10 cellular contexts compared by ENCODE assay signal in the genomic region with DNA sequence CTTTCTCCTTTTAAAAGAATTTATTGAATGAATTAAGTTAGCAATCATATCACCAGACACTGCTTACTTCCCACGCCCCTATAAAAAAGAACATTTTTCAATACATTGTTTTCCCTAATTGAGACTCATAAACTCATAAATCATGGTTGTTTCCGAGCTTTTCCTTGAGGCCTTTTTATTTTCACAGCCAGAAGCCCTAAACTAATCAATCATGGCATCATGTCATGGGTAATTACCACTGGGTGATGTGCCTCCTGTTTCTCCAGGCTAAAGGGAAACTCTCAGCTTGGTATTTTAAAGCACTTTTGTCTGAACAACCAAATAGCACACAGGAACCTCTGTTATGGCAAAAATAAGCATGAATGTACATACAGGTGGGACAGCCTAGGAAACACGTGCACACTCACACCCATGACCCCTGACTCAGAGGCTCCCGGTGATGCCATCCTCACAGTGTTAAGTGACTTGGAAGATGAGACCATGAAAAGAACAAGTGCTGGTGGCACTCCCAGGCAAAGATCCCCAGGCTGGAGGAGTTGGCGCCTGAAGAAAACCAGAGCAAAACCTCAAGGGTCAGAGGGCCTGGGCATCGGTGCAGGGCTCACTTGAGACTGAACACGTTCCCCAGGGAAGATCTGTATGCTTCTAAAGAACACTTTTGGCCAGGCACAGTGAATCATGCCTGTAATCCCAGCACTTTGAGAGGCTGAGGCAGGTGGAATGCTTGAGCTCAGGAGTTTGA.
DNase-seq lines count a peak whose midpoint lies in the region; ATAC-seq and TF ChIP-seq lines count a peak whose summit lies in the region.
"Had no signal": no experiment of that assay in that cellular context is flagged by ENCODE, and none has a peak within 500 bp of the region (broad histone marks: within the 10 kb centered on the region; RNA-seq: fewer than 3 reads in every experiment).

No MANE protein-coding gene starts in this region.

- H3K27me3 ChIP-seq in PC-3 (ENCODE audit: low read length) (peaks cover 8% of the 10 kb centered on the region), esophagus muscularis mucosa (no peaks in the 10 kb centered on the region), sigmoid colon (no peaks in the 10 kb centered on the region)

- 56% methylated on average over 7 of the region's 7 CpGs for WGBS in esophagus muscularis mucosa
- WGBS in sigmoid colon, 2 donors = 14 to 46% methylated on average over 7 of the region's 7 CpGs

- peaks cover 14% of the 10 kb centered on the region for H3K4me1 Mint-ChIP-seq in activated CD4-positive, alpha-beta T cell treated with anti-CD3 and anti-CD28 coated beads, Interleukin-2, amount 10 ng/mL, durations not matched to agents 7 days and 5 days

- H3K9me3 Mint-ChIP-seq in activated CD4-positive, alpha-beta T cell treated with anti-CD3 and anti-CD28 coated beads, Interleukin-2, amount 10 ng/mL, durations not matched to agents 7 days and 5 days = no peaks in the 10 kb centered on the region

- peaks cover 4% of the 10 kb centered on the region for H3K27me3 Mint-ChIP-seq in activated CD4-positive, alpha-beta T cell treated with anti-CD3 and anti-CD28 coated beads, Interleukin-2, amount 10 ng/mL, durations not matched to agents 7 days and 5 days

- no peaks in the 10 kb centered on the region for H3F3A ChIP-seq in PC-3 (ENCODE audit: low read length, unreplicated experiment)

- DNase-seq in activated CD4-positive, alpha-beta T cell treated with anti-CD3 and anti-CD28 coated beads, Interleukin-2, amount 10 ng/mL, durations not matched to agents 7 days and 5 days = no peak
- DNase-seq in activated CD4-positive, alpha-beta T cell treated with anti-CD3 and anti-CD28 coated beads for 1 hour = no peak
- DNase-seq in PC-3 (peak; percentile 39), esophagus muscularis mucosa (ENCODE audit: extremely low spot score) (no peak), sigmoid colon (peak; percentile 70), GM03348 (ENCODE audit: low spot score) (no peak), anterior cingulate cortex (lab: John Stamatoyannopoulos, UW) (no peak)
- DNase-seq: activated CD4-positive, CD25-positive, alpha-beta regulatory T cell treated with anti-CD3 and anti-CD28 coated beads, Interleukin-2, amount 50 U/mL, for 72 hours had no signal

- intact Hi-C loops in PC-3 (cut with micrococcal nuclease) (no loop called here), esophagus muscularis mucosa (cut with DNase I) (no loop called here), sigmoid colon (cut with DNase I) (no loop called here)

- H3K9ac ChIP-seq in PC-3 (ENCODE audit: low read length) = no peak overlapping the region

- TF ChIP-seq EP300 in esophagus muscularis mucosa (IDR thresholded peaks at IDR 0.05) (no peak), sigmoid colon (IDR thresholded peaks at IDR 0.05) (no peak)

- no peak overlapping the region for H3K27ac ChIP-seq in PC-3 (ENCODE audit: low read length)
- H3K27ac ChIP-seq in esophagus muscularis mucosa (replicated peaks in 1 of 4) = peak overlapping the region; percentile 70 to 80 (median 72)
- peak overlapping the region; percentile 70 to 76 (median 71) for H3K27ac ChIP-seq in sigmoid colon

- no peaks in the 10 kb centered on the region for H3K9me2 ChIP-seq in PC-3 (replicated peaks; ENCODE audit: low read length)

- TF ChIP-seq CTCF in PC-3 (conservative IDR thresholded peaks at IDR 0.05; ENCODE audit: low read depth, low read length) = no peak
- no peak for TF ChIP-seq CTCF in esophagus muscularis mucosa (IDR thresholded peaks at IDR 0.05)
- TF ChIP-seq CTCF in sigmoid colon (IDR thresholded peaks at IDR 0.05) = no peak

- H3K4me3 Mint-ChIP-seq in activated CD4-positive, alpha-beta T cell treated with anti-CD3 and anti-CD28 coated beads, Interleukin-2, amount 10 ng/mL, durations not matched to agents 7 days and 5 days = no peak overlapping the region

- H3K9me3 ChIP-seq in PC-3 (ENCODE audit: low read length) (no peaks in the 10 kb centered on the region), esophagus muscularis mucosa (no peaks in the 10 kb centered on the region), sigmoid colon (no peaks in the 10 kb centered on the region)

- no peak overlapping the region for H3K4me3 ChIP-seq in PC-3 (ENCODE audit: low read length)
- no peak overlapping the region for H3K4me3 ChIP-seq in esophagus muscularis mucosa
- no peak overlapping the region for H3K4me3 ChIP-seq in sigmoid colon

- H3K36me3 Mint-ChIP-seq in activated CD4-positive, alpha-beta T cell treated with anti-CD3 and anti-CD28 coated beads, Interleukin-2, amount 10 ng/mL, durations not matched to agents 7 days and 5 days (ENCODE audit: low read depth) = no peaks in the 10 kb centered on the region

- no TSS peak for BruUV-seq in PC-3 (replicated peaks; lab: Mats Ljungman, UMichigan)

- H3K27ac Mint-ChIP-seq in activated CD4-positive, alpha-beta T cell treated with anti-CD3 and anti-CD28 coated beads, Interleukin-2, amount 10 ng/mL, durations not matched to agents 7 days and 5 days = peak overlapping the region; percentile 69

- H3K79me2 ChIP-seq in PC-3 (ENCODE audit: low read length) = no peaks in the 10 kb centered on the region

- H3K36me3 ChIP-seq in PC-3 (ENCODE audit: low read depth, low read length) = no peaks in the 10 kb centered on the region
- no peaks in the 10 kb centered on the region for H3K36me3 ChIP-seq in esophagus muscularis mucosa
- H3K36me3 ChIP-seq in sigmoid colon = no peaks in the 10 kb centered on the region

- ATAC-seq in PC-3 (no peak), HG03378 (IDR thresholded peaks at IDR 0.05; ENCODE audit: unreplicated experiment) (no peak)
- ATAC-seq: left lobe of liver had no signal

- CTCF ChIA-PET in activated CD4-positive, alpha-beta T cell treated with anti-CD3 and anti-CD28 coated beads, Interleukin-2, amount 10 ng/mL, durations not matched to agents 7 days and 5 days (lab: Charles Lee) = interaction anchor here (0.6 kb wide), 1 partner anchor 30 kb away, joined by 3 read pairs; no protein-coding TSS in a partner anchor
- CTCF ChIA-PET in PC-3 (lab: Charles Lee) = no interaction called here

- H2AFZ ChIP-seq in PC-3 (ENCODE audit: low read length) = no peak overlapping the region

- H3K4me1 ChIP-seq in PC-3 (ENCODE audit: insufficient read depth, low read length) = peaks cover 10% of the 10 kb centered on the region; the same call in 1 of the 2 replicates
- H3K4me1 ChIP-seq in esophagus muscularis mucosa = peaks cover 4 to 51% (median 41%) of the 10 kb centered on the region in 4 donors
- peaks cover 0 to 69% (median 45%) of the 10 kb centered on the region in 4 donors for H3K4me1 ChIP-seq in sigmoid colon

- TF ChIP-seq POLR2A in esophagus muscularis mucosa (IDR thresholded peaks at IDR 0.05; ENCODE audit: low read depth) (no peak), sigmoid colon (IDR thresholded peaks at IDR 0.05) (no peak)

- H4K20me1 ChIP-seq in PC-3 (ENCODE audit: low read length) = no peaks in the 10 kb centered on the region

- no peak overlapping the region for H3K4me2 ChIP-seq in PC-3 (ENCODE audit: low read length)

- POLR2A ChIA-PET in activated CD4-positive, alpha-beta T cell treated with anti-CD3 and anti-CD28 coated beads, Interleukin-2, amount 10 ng/mL, durations not matched to agents 7 days and 5 days (lab: Charles Lee) = no interaction called here
- POLR2A ChIA-PET in PC-3 (lab: Charles Lee; ENCODE audit: unreplicated experiment) = no interaction called here

Comparison
In these comparisons a context has a peak if more than half of its experiments do, and no peak if none do; other contexts are left out.
1. DNase-seq: peak in PC-3 (single experiment) and sigmoid colon (single experiment); none in activated CD4-positive, alpha-beta T cell treated with anti-CD3 and anti-CD28 coated beads, Interleukin-2, amount 10 ng/mL, durations not matched to agents 7 days and 5 days (single experiment), activated CD4-positive, alpha-beta T cell treated with anti-CD3 and anti-CD28 coated beads for 1 hour (single experiment), esophagus muscularis mucosa (single experiment), GM03348 (single experiment) and anterior cingulate cortex (0 of 58).